15 cellular contexts compared by ENCODE assay signal in the genomic region with DNA sequence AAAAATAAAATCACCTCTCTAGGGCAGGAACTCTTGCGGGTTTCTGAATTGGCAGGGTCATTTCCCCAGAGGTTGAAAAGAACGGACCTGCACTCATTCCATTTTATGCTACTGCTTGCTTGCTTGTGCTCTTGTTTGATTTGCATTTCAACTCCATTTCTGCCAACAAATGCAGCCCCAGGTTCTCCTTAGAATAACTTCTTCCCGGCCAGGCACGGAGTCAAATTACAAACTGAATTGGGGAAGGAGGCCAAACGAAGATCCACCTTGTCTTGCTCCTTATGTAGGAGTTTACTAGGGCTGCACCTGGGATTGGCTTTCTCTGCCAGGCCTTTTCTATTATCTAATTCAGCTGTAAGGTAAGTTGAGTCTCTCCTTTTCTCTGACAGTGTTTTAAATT.
DNase-seq lines count a peak whose midpoint lies in the region; TF ChIP-seq lines count a peak whose summit lies in the region.
"Had no signal": no experiment of that assay in that cellular context is flagged by ENCODE, and none has a peak within 500 bp of the region (broad histone marks: within the 10 kb centered on the region; RNA-seq: fewer than 3 reads in every experiment).

No MANE protein-coding gene starts in this region.

- H3K27me3 ChIP-seq in thyroid gland, result no peaks in the 10 kb centered on the region
- H3K27me3 ChIP-seq in CD8-positive, alpha-beta memory T cell (ENCODE audit: insufficient read depth, low read length, poor library complexity, severe bottlenecking), result no peaks in the 10 kb centered on the region
- H3K27me3 ChIP-seq: heart right ventricle had no signal

- H3K27ac ChIP-seq in thyroid gland, result peak overlapping the region in 1 of 3 donors; percentile 11
- no peak overlapping the region for H3K27ac ChIP-seq in CD8-positive, alpha-beta memory T cell (ENCODE audit: low read depth, low read length)
- H3K27ac ChIP-seq: epithelial cell of prostate, heart right ventricle had no signal

- no peaks in the 10 kb centered on the region for H3K4me1 Mint-ChIP-seq in CD8-positive, alpha-beta memory T cell

- CTCF ChIA-PET in CD8-positive, alpha-beta memory T cell (lab: Charles Lee), result no interaction called here

- in situ Hi-C loops in astrocyte of the spinal cord (cut with HindIII; ENCODE audit: low sequenced_read_pairs), result no loop called here

- 13 to 26% methylated on average over 5 of the region's 5 CpGs for WGBS in thyroid gland, 2 donors

- TF ChIP-seq CTCF in astrocyte of the spinal cord (IDR thresholded peaks at IDR 0.05; ENCODE audit: low read depth, low read length) (no peak), thyroid gland (IDR thresholded peaks at IDR 0.05) (no peak)

- no peaks in the 10 kb centered on the region for H3K9me3 ChIP-seq in thyroid gland
- H3K9me3 ChIP-seq in CD8-positive, alpha-beta memory T cell (ENCODE audit: low read length), result no peaks in the 10 kb centered on the region
- H3K9me3 ChIP-seq: heart right ventricle had no signal

- intact Hi-C loops in thyroid gland (cut with DNase I), result no loop called here

- DNase-seq in NCI-H446 (lab: John Stamatoyannopoulos, UW) (peak; percentile 61 to 71), NCI-H446 treated with DMSO at 0.1 percent for 48 hours (lab: John Stamatoyannopoulos, UW) (no peak), astrocyte of the spinal cord (ENCODE audit: low read depth, low spot score) (peak; percentile 37), iPS-NIHi11 (ENCODE audit: low spot score) (peak; percentile 31), thyroid gland (peak; percentile 41 to 53), SIG-M5 (lab: John Stamatoyannopoulos, UW) (no peak), NCI-H1694 (lab: John Stamatoyannopoulos, UW) (no peak)
- DNase-seq in CD8-positive, alpha-beta memory T cell, result no peak
- DNase-seq: cerebellar nuclear complex, heart right ventricle, NCI-H2029 treated with DMSO at 0.1 percent for 48 hours, occipital lobe had no signal

- H3K27me3 Mint-ChIP-seq in CD8-positive, alpha-beta memory T cell, result peaks cover 0 to 2% of the 10 kb centered on the region in 2 donors

- no peak overlapping the region for H3K27ac Mint-ChIP-seq in CD8-positive, alpha-beta memory T cell
- H3K27ac Mint-ChIP-seq: activated naive CD4-positive, alpha-beta T cell treated with anti-CD3 and anti-CD28 coated beads, Interleukin-2, amount 50 U/mL, for 72 hours had no signal

- no peaks in the 10 kb centered on the region for H3K36me3 Mint-ChIP-seq in CD8-positive, alpha-beta memory T cell
- H3K36me3 Mint-ChIP-seq: activated naive CD4-positive, alpha-beta T cell treated with anti-CD3 and anti-CD28 coated beads, Interleukin-2, amount 50 U/mL, for 72 hours had no signal

- H3K36me3 ChIP-seq in thyroid gland, result no peaks in the 10 kb centered on the region
- no peaks in the 10 kb centered on the region for H3K36me3 ChIP-seq in CD8-positive, alpha-beta memory T cell (ENCODE audit: insufficient read depth, low read length)
- H3K36me3 ChIP-seq: heart right ventricle had no signal

- H3K4me3 Mint-ChIP-seq in CD8-positive, alpha-beta memory T cell, result no peak overlapping the region

- peaks cover 14 to 16% of the 10 kb centered on the region in 2 donors for H3K4me1 ChIP-seq in thyroid gland
- no peaks in the 10 kb centered on the region for H3K4me1 ChIP-seq in CD8-positive, alpha-beta memory T cell (ENCODE audit: insufficient read depth, low read length)

- POLR2A ChIA-PET in CD8-positive, alpha-beta memory T cell (lab: Charles Lee), result no interaction called here

- no peak for TF ChIP-seq POLR2A in thyroid gland (IDR thresholded peaks at IDR 0.05)

- H3K4me3 ChIP-seq in astrocyte of the spinal cord (ENCODE audit: low read depth, low read length) (no peak overlapping the region), thyroid gland (replicated peaks in 1 of 3) (no peak overlapping the region)
- no peak overlapping the region for H3K4me3 ChIP-seq in CD8-positive, alpha-beta memory T cell (ENCODE audit: low read length)
- H3K4me3 ChIP-seq: heart right ventricle, lung had no signal

- peaks cover 6 to 28% (median 9%) of the 10 kb centered on the region in 5 donors for H3K9me3 Mint-ChIP-seq in CD8-positive, alpha-beta memory T cell

Comparison
In these comparisons a context has a peak if more than half of its experiments do, and no peak if none do; other contexts are left out.
1. DNase-seq: peak in NCI-H446 (2 of 2), astrocyte of the spinal cord (single experiment), iPS-NIHi11 (single experiment) and thyroid gland (2 of 2); none in NCI-H446 treated with DMSO at 0.1 percent for 48 hours (single experiment), SIG-M5 (single experiment), CD8-positive, alpha-beta memory T cell (0 of 5) and NCI-H1694 (single experiment).